ENCODE assay signal across 1 cellular context in genomic region chr15:50633653-50634052, GRCh38.
A peak's percentile ranks its signal among the peaks of the same experiment; 100 is the strongest.
TF ChIP-seq lines count a peak whose summit lies in the region.

No MANE protein-coding gene starts in this region.

TF ChIP-seq in endothelial cell of umbilical vein, 7 proteins besides CTCF, POLR2A, EP300 and RAD21:
- TF ChIP-seq JUN (IDR thresholded peaks at IDR 0.05; ENCODE audit: borderline replicate concordance, insufficient read depth, insufficient read length, low read depth) (no peak), FOS (IDR thresholded peaks at IDR 0.05; ENCODE audit: borderline replicate concordance, insufficient read depth, low read length) (peak; percentile 32), MAX (IDR thresholded peaks at IDR 0.05; ENCODE audit: insufficient read depth, insufficient read length) (no peak), EZH2 (IDR thresholded peaks at IDR 0.05; ENCODE audit: borderline replicate concordance, low read depth, low read length, severe bottlenecking) (no peak), GATA2 (IDR thresholded peaks at IDR 0.05; ENCODE audit: insufficient read depth, insufficient read length, low read depth, low read length) (peak; percentile 75), MYC (IDR thresholded peaks at IDR 0.05; ENCODE audit: low read depth, low read length) (no peak), POLR2AphosphoS5 (IDR thresholded peaks at IDR 0.05; ENCODE audit: insufficient read depth, low read depth, low read length) (no peak)
